8 cellular contexts compared by ENCODE assay signal in the genomic region with DNA sequence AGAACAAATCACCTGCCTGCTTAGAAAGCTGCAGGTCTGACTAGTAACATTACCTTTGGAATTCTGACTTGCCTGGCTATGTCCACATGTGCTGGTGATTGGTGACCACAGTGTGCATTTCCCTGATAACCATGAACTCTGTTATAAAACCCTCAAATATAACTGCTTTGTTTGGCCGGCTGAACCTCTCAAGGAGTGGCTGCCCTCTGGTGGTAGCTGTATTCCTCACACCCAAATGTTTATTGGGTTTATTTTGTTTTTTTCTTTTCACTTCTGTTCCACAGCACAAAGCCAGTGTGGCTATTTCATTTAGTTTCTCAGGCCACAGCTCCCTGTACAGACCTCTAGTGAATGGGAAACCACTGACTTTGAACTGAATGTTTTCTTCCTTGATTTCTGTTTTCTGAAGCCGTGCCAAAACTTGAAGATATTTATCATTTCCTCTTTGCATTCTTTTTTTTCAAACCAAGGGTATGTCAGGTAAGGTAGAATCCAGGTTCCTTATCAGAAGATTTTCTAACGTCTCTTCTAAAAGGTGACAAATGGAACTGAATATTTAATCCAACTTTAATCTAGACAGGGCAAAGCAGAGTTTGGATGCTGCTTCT.
DNase-seq lines count a peak whose midpoint lies in the region; ATAC-seq, FAIRE-seq and TF ChIP-seq lines count a peak whose summit lies in the region.

No MANE protein-coding gene starts in this region.

- H3K36me3 ChIP-seq in left lung, result no peaks in the 10 kb centered on the region

- H3K27ac ChIP-seq in left lung, result no peak overlapping the region

- H3K9me3 ChIP-seq in left lung, result peaks cover 0 to 2% of the 10 kb centered on the region in 2 donors

- peak; percentile 86 for ATAC-seq in left lung

- H3K4me1 ChIP-seq in left lung, result no peaks in the 10 kb centered on the region

- H3K27me3 ChIP-seq in left lung, result no peaks in the 10 kb centered on the region

- no peak for FAIRE-seq in RCC 7860 (lab: Jason Lieb, UNC)

- peak; percentile 54 for DNase-seq in activated CD8-positive, alpha-beta memory T cell treated with anti-CD3 and anti-CD28 coated beads, Interleukin-2, amount 50 U/mL, for 48 hours
- no peak for DNase-seq in activated CD8-positive, alpha-beta memory T cell treated with anti-CD3 and anti-CD28 coated beads, Interleukin-2, amount 50 U/mL, for 4 hours
- DNase-seq in HCEC 1CT (peak; percentile 57), LoVo (ENCODE audit: low spot score) (peak; percentile 56), RCC 7860 (ENCODE audit: low spot score) (peak; percentile 20), cerebellum (ENCODE audit: low spot score) (peak; percentile 20), left lung (peak in 1 of 2 donors; percentile 36), stromal cell of bone marrow (ENCODE audit: low read depth) (peak; percentile 36)

- no peak overlapping the region for H3K4me3 ChIP-seq in left lung

- peak; percentile 54 to 80 for TF ChIP-seq CTCF in left lung (IDR thresholded peaks at IDR 0.05)

- intact Hi-C loops in left lung (cut with DNase I), result no loop called here
